ENCODE assay signal across 19 cellular contexts in genomic region chr5:146069780-146070099, GRCh38. TPM values are rescaled to one million over a fixed set of nuclear protein-coding genes. Genes with fewer than 3 reads are reported as not detected.
A peak's percentile ranks its signal among the peaks of the same experiment; 100 is the strongest.
DNase-seq lines count a peak whose midpoint lies in the region; ATAC-seq and TF ChIP-seq lines count a peak whose summit lies in the region.
"Had no signal": no experiment of that assay in that cellular context is flagged by ENCODE, and none has a peak within 500 bp of the region (broad histone marks: within the 10 kb centered on the region; RNA-seq: fewer than 3 reads in every experiment).

No MANE protein-coding gene starts in this region.

- DNase-seq in GM12865 (ENCODE audit: low read depth) (peak; percentile 44), Calu3 (no peak), BE2C (no peak), SW 1271 (lab: John Stamatoyannopoulos, UW) (no peak)
- no peak for DNase-seq in activated effector memory CD4-positive, alpha-beta T cell treated with anti-CD3 and anti-CD28 coated beads, Interleukin-2, amount 50 U/mL, for 16 hours
- DNase-seq: Caco-2; caudate nucleus; immature natural killer cell; IMR-90; NCI-H1105 treated with DMSO at 0.1 percent for 48 hours; pancreas; PC-3; stimulated activated CD4-positive, alpha-beta T cell treated with anti-CD3 and anti-CD28 coated beads, Interleukin-15, amount 100 ng/mL, for 24 hours had no signal

- no peaks in the 10 kb centered on the region for H3K27me3 Mint-ChIP-seq in Calu3 (ENCODE audit: unreplicated experiment)

- peaks cover 5% of the 10 kb centered on the region for H3K36me3 Mint-ChIP-seq in Calu3 (ENCODE audit: insufficient read depth, unreplicated experiment)
- H3K36me3 Mint-ChIP-seq: activated naive CD4-positive, alpha-beta T cell treated with anti-CD3 and anti-CD28 coated beads, Interleukin-2, amount 50 U/mL, for 24 hours; immature natural killer cell had no signal

- BruUV-seq in Calu3 (replicated peaks; lab: Mats Ljungman, UMichigan) = no TSS peak

- no peaks in the 10 kb centered on the region; the same call in 1 of the 2 replicates for H3K27me3 ChIP-seq in BE2C
- H3K27me3 ChIP-seq: gastroesophageal sphincter, pancreas had no signal

- H3K4me3 Mint-ChIP-seq in Calu3 (ENCODE audit: low read depth, unreplicated experiment) = no peak overlapping the region
- H3K4me3 Mint-ChIP-seq: activated naive CD4-positive, alpha-beta T cell treated with anti-CD3 and anti-CD28 coated beads, Interleukin-2, amount 50 U/mL, for 24 hours; immature natural killer cell had no signal

- H3K27ac Mint-ChIP-seq in Calu3 (ENCODE audit: unreplicated experiment) = no peak overlapping the region
- H3K27ac Mint-ChIP-seq: activated naive CD4-positive, alpha-beta T cell treated with anti-CD3 and anti-CD28 coated beads, Interleukin-2, amount 50 U/mL, for 24 hours; immature natural killer cell had no signal

- TF ChIP-seq CTCF in GM12865 (IDR thresholded peaks at IDR 0.05; ENCODE audit: insufficient read depth, low read depth, low read length, missing control alignments) = no peak
- no peak for TF ChIP-seq CTCF in Calu3 (IDR thresholded peaks at IDR 0.05; ENCODE audit: unreplicated experiment)
- no peak for TF ChIP-seq CTCF in BE2C (IDR thresholded peaks at IDR 0.05; ENCODE audit: low read depth, low read length)

- no peaks in the 10 kb centered on the region for H3K4me1 ChIP-seq in BE2C
- H3K4me1 ChIP-seq: Caco-2, pancreas had no signal

- no peaks in the 10 kb centered on the region for H3K4me1 Mint-ChIP-seq in Calu3 (ENCODE audit: low read depth, unreplicated experiment)
- H3K4me1 Mint-ChIP-seq: activated naive CD4-positive, alpha-beta T cell treated with anti-CD3 and anti-CD28 coated beads, Interleukin-2, amount 50 U/mL, for 24 hours; immature natural killer cell had no signal

- no peaks in the 10 kb centered on the region for H3K36me3 ChIP-seq in BE2C
- H3K36me3 ChIP-seq: gastroesophageal sphincter, thoracic aorta had no signal

- ATAC-seq in GM19043 (IDR thresholded peaks at IDR 0.05; ENCODE audit: low read depth, unreplicated experiment) (peak; percentile 41), GM21619 (IDR thresholded peaks at IDR 0.05; ENCODE audit: unreplicated experiment) (peak; percentile 61), HG03159 (IDR thresholded peaks at IDR 0.05; ENCODE audit: unreplicated experiment) (peak; percentile 22)
- ATAC-seq: gastroesophageal sphincter, pancreas, PC-3 had no signal

- CTCF ChIA-PET in Calu3 (lab: Charles Lee) = no interaction called here

- intact Hi-C loops in Calu3 (cut with micrococcal nuclease; ENCODE audit: unreplicated experiment) = no loop called here

- H3K9me3 Mint-ChIP-seq in Calu3 (ENCODE audit: low read depth, unreplicated experiment) = no peaks in the 10 kb centered on the region
- H3K9me3 Mint-ChIP-seq: activated naive CD4-positive, alpha-beta T cell treated with anti-CD3 and anti-CD28 coated beads, Interleukin-2, amount 50 U/mL, for 24 hours had no signal

- no peaks in the 10 kb centered on the region for H3K9me3 ChIP-seq in BE2C
- H3K9me3 ChIP-seq: Caco-2, gastroesophageal sphincter, pancreas, thoracic aorta had no signal

- H3K4me3 ChIP-seq in GM12865 (ENCODE audit: low read depth, low read length) (no peak overlapping the region), BE2C (ENCODE audit: low read depth, low read length) (no peak overlapping the region)
- H3K4me3 ChIP-seq: gastroesophageal sphincter, pancreas, thoracic aorta had no signal

RNA-seq across cellular contexts. Expression of gene PLAC8L1, which starts 35.6 kb away (rescaled TPM):
- total RNA-seq in Calu3 (2022) = 1.4 and 3.8 TPM in 2 replicates
- polyA plus RNA-seq in BE2C (2012; ENCODE audit: insufficient read depth, insufficient read length, low read depth) = 2.1 TPM
- total RNA-seq: IMR-90, thoracic aorta had no signal
- polyA plus RNA-seq: immature natural killer cell had no signal
